Comparison of ENCODE assay signal across 10 cellular contexts in the genomic region with DNA sequence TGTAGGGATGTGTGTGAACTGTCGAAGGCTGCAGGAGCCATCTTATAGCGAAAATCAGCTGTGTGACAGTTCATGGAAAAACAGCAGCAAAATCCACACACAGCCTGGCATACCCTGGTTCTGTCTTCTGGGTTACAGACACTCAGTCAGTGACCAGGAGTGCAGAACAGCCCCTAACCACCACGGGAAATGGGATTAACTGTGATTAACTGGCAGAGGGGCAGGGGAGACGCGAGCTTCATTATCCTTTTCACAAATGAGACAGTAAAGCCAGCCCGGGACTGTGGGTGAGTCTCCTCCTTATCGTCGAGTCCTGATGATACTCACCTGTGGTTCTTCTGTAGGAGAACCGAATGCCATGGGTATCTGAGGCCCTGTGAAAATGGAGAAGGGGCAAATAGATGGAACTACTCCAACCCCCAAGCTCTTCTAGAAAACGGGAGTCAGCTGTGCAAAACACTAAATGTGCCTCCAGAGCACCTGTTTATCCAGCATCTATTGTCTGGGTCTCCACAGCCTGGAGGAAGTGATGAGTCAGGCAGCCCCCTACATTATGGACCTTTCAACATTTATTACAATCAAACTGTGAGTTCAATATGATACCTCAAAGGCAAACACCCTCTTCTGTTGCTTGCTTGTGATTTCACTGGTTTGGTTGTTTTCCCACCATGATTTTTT. TPM values are rescaled to one million over a fixed set of nuclear protein-coding genes. Genes with fewer than 3 reads are reported as not detected.
DNase-seq lines count a peak whose midpoint lies in the region; ATAC-seq and TF ChIP-seq lines count a peak whose summit lies in the region.
"Had no signal": no experiment of that assay in that cellular context is flagged by ENCODE, and none has a peak within 500 bp of the region (broad histone marks: within the 10 kb centered on the region; RNA-seq: fewer than 3 reads in every experiment).

No MANE protein-coding gene starts in this region.

- H3K23ac ChIP-seq in IMR-90 (ENCODE audit: low read depth, low read length): peak overlapping the region; percentile 76

- H3K9me3 Mint-ChIP-seq in chondrocyte (ENCODE audit: low read depth): peaks cover 4% of the 10 kb centered on the region
- no peaks in the 10 kb centered on the region for H3K9me3 Mint-ChIP-seq in neural progenitor cell
- H3K9me3 Mint-ChIP-seq in CD14-positive monocyte: peaks cover 0 to 2% (median 0%) of the 10 kb centered on the region in 7 donors
- H3K9me3 Mint-ChIP-seq: activated naive CD4-positive, alpha-beta T cell treated with anti-CD3 and anti-CD28 coated beads, Interleukin-2, amount 10 ng/mL, durations not matched to agents 7 days and 5 days had no signal

- peak overlapping the region; percentile 89 for H2BK15ac ChIP-seq in IMR-90 (ENCODE audit: low read depth, low read length)

- H3K14ac ChIP-seq in IMR-90 (replicated peaks; ENCODE audit: low read depth, low read length): peak overlapping the region; percentile 79

- peak overlapping the region; percentile 25 for H3K4me3 ChIP-seq in A673 (ENCODE audit: low read depth, low read length, poor library complexity, severe bottlenecking)
- H3K4me3 ChIP-seq in IMR-90 (ENCODE audit: insufficient read depth, low read depth, low read length): no peak overlapping the region
- no peak overlapping the region for H3K4me3 ChIP-seq in neural progenitor cell

- no peaks in the 10 kb centered on the region for H3K36me3 ChIP-seq in A673 (ENCODE audit: insufficient read depth, low read length, poor library complexity, severe bottlenecking)
- H3K36me3 ChIP-seq in IMR-90 (ENCODE audit: control insufficient read depth, insufficient read depth, low read length): no peaks in the 10 kb centered on the region
- no peaks in the 10 kb centered on the region for H3K36me3 ChIP-seq in neural progenitor cell

- H2AFZ ChIP-seq in IMR-90 (replicated peaks; ENCODE audit: low read length, poor library complexity) (peak overlapping the region; percentile 87), neural progenitor cell (replicated peaks) (no peak overlapping the region)

- peak overlapping the region; percentile 88 for H2BK120ac ChIP-seq in IMR-90 (ENCODE audit: low read depth, low read length)

- TF ChIP-seq CTCF in A673 (conservative IDR thresholded peaks at IDR 0.05; ENCODE audit: low read depth, low read length): no peak
- TF ChIP-seq CTCF in IMR-90 (conservative IDR thresholded peaks at IDR 0.05; ENCODE audit: low read depth, low read length): no peak
- TF ChIP-seq CTCF in chondrocyte (IDR thresholded peaks at IDR 0.05): no peak
- TF ChIP-seq CTCF in neural progenitor cell (IDR thresholded peaks at IDR 0.05): no peak
- no peak for TF ChIP-seq CTCF in CD14-positive monocyte (IDR thresholded peaks at IDR 0.05)

- H4K8ac ChIP-seq in IMR-90 (ENCODE audit: low read depth in 2 of 2, low read length in 2 of 2): peak overlapping the region; percentile 67 to 91

- H3K36me3 Mint-ChIP-seq in chondrocyte (ENCODE audit: low read depth) (no peaks in the 10 kb centered on the region), neural progenitor cell (no peaks in the 10 kb centered on the region), CD14-positive monocyte (no peaks in the 10 kb centered on the region)
- H3K36me3 Mint-ChIP-seq: activated naive CD4-positive, alpha-beta T cell treated with anti-CD3 and anti-CD28 coated beads, Interleukin-2, amount 10 ng/mL, durations not matched to agents 7 days and 5 days had no signal

- TF ChIP-seq POLR2A in IMR-90 (IDR thresholded peaks at IDR 0.05; ENCODE audit: low read depth, low read length): no peak

- H3K27ac Mint-ChIP-seq in chondrocyte (ENCODE audit: unreplicated experiment) (peak overlapping the region; percentile 75), neural progenitor cell (no peak overlapping the region), CD14-positive monocyte (peak overlapping the region in 1 of 7 donors; percentile 58)
- H3K27ac Mint-ChIP-seq: activated naive CD4-positive, alpha-beta T cell treated with anti-CD3 and anti-CD28 coated beads, Interleukin-2, amount 10 ng/mL, durations not matched to agents 7 days and 5 days had no signal

- H4K91ac ChIP-seq in IMR-90 (ENCODE audit: insufficient read depth, low read depth, low read length): peak overlapping the region; percentile 83

- H3K4me3 Mint-ChIP-seq in chondrocyte (ENCODE audit: unreplicated experiment) (peak overlapping the region; percentile 11), neural progenitor cell (no peak overlapping the region), CD14-positive monocyte (no peak overlapping the region)
- H3K4me3 Mint-ChIP-seq: activated naive CD4-positive, alpha-beta T cell treated with anti-CD3 and anti-CD28 coated beads, Interleukin-2, amount 10 ng/mL, durations not matched to agents 7 days and 5 days had no signal

- H3K27me3 ChIP-seq in A673 (replicated peaks; ENCODE audit: insufficient read depth, low read depth, low read length, poor library complexity) (no peaks in the 10 kb centered on the region), IMR-90 (ENCODE audit: control insufficient read depth, insufficient read depth, low read length) (no peaks in the 10 kb centered on the region), neural progenitor cell (no peaks in the 10 kb centered on the region)

- peak overlapping the region; percentile 50; the same call in 1 of the 2 replicates for H3K56ac ChIP-seq in IMR-90 (ENCODE audit: extremely low read depth, insufficient read depth, low read length)

- intact Hi-C loops in A673 (cut with micrococcal nuclease; ENCODE audit: unreplicated experiment): no loop called here
- intact Hi-C loops in IMR-90 (cut with micrococcal nuclease): no loop called here
- intact Hi-C loops in CD14-positive monocyte (cut with micrococcal nuclease): no loop called here

- ATAC-seq in IMR-90 (ENCODE audit: low read depth): no peak
- ATAC-seq in HG02642 (IDR thresholded peaks at IDR 0.05; ENCODE audit: poor library complexity, unreplicated experiment): no peak

- dilution Hi-C loops in IMR-90 (cut with HindIII; ENCODE audit: low sequenced_read_pairs, unreplicated experiment): no loop called here

- peak overlapping the region; percentile 71 for H3K27ac ChIP-seq in A673 (ENCODE audit: low read depth, low read length, poor library complexity, severe bottlenecking)
- peak overlapping the region; percentile 78 for H3K27ac ChIP-seq in IMR-90 (ENCODE audit: insufficient read depth, low read length)
- no peak overlapping the region for H3K27ac ChIP-seq in neural progenitor cell
- H3K27ac ChIP-seq: KMS-11 had no signal

- POLR2A ChIA-PET in A673 (lab: Charles Lee; ENCODE audit: low non-redundant PET) (no interaction called here), IMR-90 (lab: Charles Lee; ENCODE audit: unreplicated experiment) (no interaction called here)

- H3K79me1 ChIP-seq in IMR-90 (ENCODE audit: low read depth in 1 of 2, low read length in 2 of 2): peaks cover 0 to 14% of the 10 kb centered on the region in 2 experiments; a peak in 2 of 4 replicates

- peak overlapping the region; percentile 97 for H2AK5ac ChIP-seq in IMR-90 (ENCODE audit: low read depth, low read length)

- peaks cover 43% of the 10 kb centered on the region for H3K4me1 Mint-ChIP-seq in chondrocyte (ENCODE audit: low read depth)
- peaks cover 19% of the 10 kb centered on the region for H3K4me1 Mint-ChIP-seq in neural progenitor cell
- H3K4me1 Mint-ChIP-seq in CD14-positive monocyte: peaks cover 39% of the 10 kb centered on the region

- peaks cover 9% of the 10 kb centered on the region for H3F3A ChIP-seq in neural progenitor cell (ENCODE audit: low read depth)

- peak overlapping the region; percentile 90 for H3K4ac ChIP-seq in IMR-90 (ENCODE audit: low read depth, low read length)

- no CpG with 5 or more reads among the region's 10 CpGs for whole genome bisulfite sequencing in IMR-90 (ENCODE audit: extremely low coverage in 2 of 2, insufficient read length in 1 of 2), 2 experiments

- BruUV-seq in A673 (replicated peaks; lab: Mats Ljungman, UMichigan) (no TSS peak), IMR-90 (replicated peaks; lab: Mats Ljungman, UMichigan) (no TSS peak)

- peak overlapping the region; percentile 84 for H3K18ac ChIP-seq in IMR-90 (ENCODE audit: low read depth, low read length)

- no peaks in the 10 kb centered on the region for H3K9me3 ChIP-seq in A673 (ENCODE audit: low read depth, low read length, poor library complexity, severe bottlenecking)
- H3K9me3 ChIP-seq in IMR-90 (ENCODE audit: control insufficient read depth, insufficient read depth, low read length): no peaks in the 10 kb centered on the region
- no peaks in the 10 kb centered on the region for H3K9me3 ChIP-seq in neural progenitor cell (ENCODE audit: low read depth)

- H2AK9ac ChIP-seq in IMR-90 (replicated peaks; ENCODE audit: low read depth, low read length, poor library complexity): peak overlapping the region; percentile 29

- in situ Hi-C loops in IMR-90 (cut with MboI; ENCODE audit: low sequenced_read_pairs): no loop called here

- peaks cover 34% of the 10 kb centered on the region for H3K9me1 ChIP-seq in IMR-90 (ENCODE audit: insufficient read depth, low read length)

- DNase-seq in A673 (ENCODE audit: low spot score) (no peak), IMR-90 (no peak), chondrocyte (ENCODE audit: low spot score) (no peak), neural progenitor cell (ENCODE audit: low spot score) (peak; percentile 45), DMS53 (lab: John Stamatoyannopoulos, UW) (no peak), HCEC 1CT (no peak), CD14-positive monocyte (ENCODE audit: low spot score) (no peak)
- DNase-seq: activated naive CD4-positive, alpha-beta T cell treated with anti-CD3 and anti-CD28 coated beads, Interleukin-2, amount 10 ng/mL, durations not matched to agents 7 days and 5 days had no signal

- no peaks in the 10 kb centered on the region for H4K20me1 ChIP-seq in IMR-90 (ENCODE audit: insufficient read depth, low read length)
- no peaks in the 10 kb centered on the region for H4K20me1 ChIP-seq in neural progenitor cell (ENCODE audit: low read depth)

- H3K4me1 ChIP-seq in A673 (ENCODE audit: insufficient read depth, low read length, poor library complexity, severe bottlenecking): peaks cover 22% of the 10 kb centered on the region
- H3K4me1 ChIP-seq in IMR-90 (ENCODE audit: control insufficient read depth, insufficient read depth, low read length): peaks cover 30% of the 10 kb centered on the region
- H3K4me1 ChIP-seq in neural progenitor cell: peaks cover 22% of the 10 kb centered on the region

- H4K5ac ChIP-seq in IMR-90 (ENCODE audit: low read depth, low read length): peak overlapping the region; percentile 68

- H2BK5ac ChIP-seq in IMR-90 (ENCODE audit: low read depth, low read length, poor library complexity, severe bottlenecking): peak overlapping the region; percentile 96

- H3K4me2 ChIP-seq in IMR-90 (ENCODE audit: low read depth, low read length): peak overlapping the region; percentile 24; the same call in 1 of the 2 replicates
- H3K4me2 ChIP-seq in neural progenitor cell: peak overlapping the region; percentile 23
- H3K4me2 ChIP-seq: KMS-11 had no signal

- no peaks in the 10 kb centered on the region for H3K27me3 Mint-ChIP-seq in chondrocyte (ENCODE audit: low read depth)
- H3K27me3 Mint-ChIP-seq in neural progenitor cell (ENCODE audit: insufficient read depth, low read depth): peaks cover 10% of the 10 kb centered on the region
- H3K27me3 Mint-ChIP-seq in CD14-positive monocyte (ENCODE audit: low read depth in 3 of 3): peaks cover 3 to 17% (median 12%) of the 10 kb centered on the region in 3 donors

- H3K9ac ChIP-seq in IMR-90 (ENCODE audit: low read depth, low read length) (peak overlapping the region; percentile 19; the same call in 1 of the 2 replicates), neural progenitor cell (no peak overlapping the region)
- H3K9ac ChIP-seq: KMS-11 had no signal

- H3K79me2 ChIP-seq in neural progenitor cell (ENCODE audit: low read depth): no peaks in the 10 kb centered on the region

- H2BK20ac ChIP-seq in IMR-90 (ENCODE audit: low read depth, low read length): peak overlapping the region; percentile 97

- no peak for TF ChIP-seq RAD21 in IMR-90 (IDR thresholded peaks at IDR 0.05; ENCODE audit: low read length)

- CTCF ChIA-PET in A673 (lab: Charles Lee) (interaction anchor here (0.5 kb wide), 1 partner anchor 105 kb away, joined by 5 read pairs; no protein-coding TSS in a partner anchor), IMR-90 (lab: Yijun Ruan, JAX) (interaction anchor here (0.7 to 1.4 kb wide), 3 partner anchors 15 to 203 kb away, joined by 3 to 7 read pairs (median 3); a partner anchor contains a TSS)

RNA-seq across cellular contexts. Expression of a gene that starts 9.9 kb away (rescaled TPM):
- total RNA-seq in A673 (2021) (69.3 and 71.8 TPM in 2 replicates), IMR-90 (2012; rRNA removed) (52.2 and 63.0 TPM in 2 replicates), chondrocyte (84.7 to 97.5 TPM (median 91.5 TPM) in 3 replicates), neural progenitor cell (ENCODE audit: low replicate concordance) (18.9 and 40.7 TPM in 2 replicates)
- polyA plus RNA-seq in IMR-90 (2012; rRNA removed) (47.4 and 54.4 TPM in 2 replicates), CD14-positive monocyte (10 to 100 TPM; 67.3 to 98.3 TPM)
- polyA plus RNA-seq in IMR-90 (2012; cell fraction: cytosol; rRNA removed): 22.4 and 32.2 TPM in 2 replicates
- polyA plus RNA-seq in IMR-90 (2012; cell fraction: nucleus; rRNA removed; ENCODE audit: low replicate concordance): 26.6 and 80.9 TPM in 2 replicates

RNA-seq across cellular contexts. Expression of a gene that starts 26.9 kb away (rescaled TPM):
- total RNA-seq in A673 (2021): 0.62 TPM in 1 of 2 replicates, not detected in the other
- not detected in 2 replicates for total RNA-seq in IMR-90 (2012; rRNA removed)
- 0.17 and 0.41 TPM in 2 replicates for polyA plus RNA-seq in IMR-90 (2012; rRNA removed)
- polyA plus RNA-seq in IMR-90 (2012; cell fraction: cytosol; rRNA removed): 0.05 and 0.34 TPM in 2 replicates
- 1.9 and 2.9 TPM in 2 replicates for polyA plus RNA-seq in IMR-90 (2012; cell fraction: nucleus; rRNA removed; ENCODE audit: low replicate concordance)
- 0.25 to 0.95 TPM (median 0.68 TPM) in 3 replicates for total RNA-seq in chondrocyte
- total RNA-seq in neural progenitor cell (ENCODE audit: low replicate concordance): 0.43 TPM in 1 of 2 replicates, not detected in the other
- polyA plus RNA-seq in CD14-positive monocyte: under 1 TPM in 1 of 2 donors, not detected in 1; 0.13 TPM

RNA-seq across cellular contexts. Expression of a gene that starts 51.1 kb away (rescaled TPM):
- total RNA-seq in A673 (2021): not detected in 2 replicates
- total RNA-seq in IMR-90 (2012; rRNA removed): not detected in 2 replicates
- not detected in 2 replicates for polyA plus RNA-seq in IMR-90 (2012; rRNA removed)
- polyA plus RNA-seq in IMR-90 (2012; cell fraction: cytosol; rRNA removed): not detected in 2 replicates
- not detected in 2 replicates for polyA plus RNA-seq in IMR-90 (2012; cell fraction: nucleus; rRNA removed; ENCODE audit: low replicate concordance)
- total RNA-seq in chondrocyte: not detected in 3 replicates
- total RNA-seq in neural progenitor cell (ENCODE audit: low replicate concordance): not detected in 2 replicates
- not detected for polyA plus RNA-seq in CD14-positive monocyte
